In genomic region chr17:65050438-65050837, GRCh38 we compare ENCODE assay signal across 21 cellular contexts. TPM values are rescaled to one million over a fixed set of nuclear protein-coding genes. Genes with fewer than 3 reads are reported as not detected.
DNase-seq lines count a peak whose midpoint lies in the region; ATAC-seq and TF ChIP-seq lines count a peak whose summit lies in the region.
"Had no signal": no experiment of that assay in that cellular context is flagged by ENCODE, and none has a peak within 500 bp of the region (broad histone marks: within the 10 kb centered on the region; RNA-seq: fewer than 3 reads in every experiment).

No MANE protein-coding gene starts in this region.

- CTCF ChIA-PET in CD4-positive, alpha-beta memory T cell (lab: Charles Lee; ENCODE audit: partially characterized antibody) = interaction anchor here (1.0 to 1.6 kb wide), 3 partner anchors 10 to 86 kb away, joined by 3 to 5 read pairs (median 3); partner anchors contain the start of gene RGS9

- POLR2A ChIA-PET in CD4-positive, alpha-beta memory T cell (lab: Charles Lee; ENCODE audit: partially characterized antibody) = interaction anchor here (0.6 to 2.7 kb wide), 4 partner anchors 14 to 213 kb away, joined by 3 to 11 read pairs (median 4); no protein-coding TSS in a partner anchor

- no peaks in the 10 kb centered on the region for H3K27me3 ChIP-seq in CD4-positive, alpha-beta memory T cell (ENCODE audit: insufficient read depth, low read length)
- H3K27me3 ChIP-seq: cardiac muscle cell had no signal

- DNase-seq in CD4-positive, alpha-beta memory T cell = no peak
- no peak for DNase-seq in central memory CD8-positive, alpha-beta T cell (ENCODE audit: low spot score in 2 of 2)
- no peak for DNase-seq in stimulated activated effector memory CD8-positive, alpha-beta T cell treated with anti-CD3 and anti-CD28 coated beads, Interleukin-12 subunit alpha, Interleukin-12 subunit beta, amount 100 ng/mL, for 72 hours (ENCODE audit: low spot score in 2 of 2)
- DNase-seq in NCI-H748 (lab: John Stamatoyannopoulos, UW; ENCODE audit: unreplicated experiment) (no peak), GM13977 (ENCODE audit: low spot score) (no peak)
- DNase-seq: activated CD4-positive, CD25-positive, alpha-beta regulatory T cell; AML-193; DMS 273 treated with DMSO at 0.1 percent for 48 hours; GF-D8; H9; NCI-H146; NCI-H774; T-helper 9 cell had no signal

- no peak for ATAC-seq in central memory CD8-positive, alpha-beta T cell (replicated peaks; ENCODE audit: extremely low read depth, poor library complexity, severe bottlenecking)
- ATAC-seq in stimulated activated effector memory CD8-positive, alpha-beta T cell treated with anti-CD3 and anti-CD28 coated beads, Interleukin-12 subunit alpha, Interleukin-12 subunit beta, amount 100 ng/mL, for 72 hours = no peak
- no peak for ATAC-seq in GM18868 (IDR thresholded peaks at IDR 0.05; ENCODE audit: unreplicated experiment)
- ATAC-seq: left lobe of liver, Panc1 had no signal

- TF ChIP-seq CTCF in GM13977 (IDR thresholded peaks at IDR 0.05; ENCODE audit: extremely low read depth, insufficient read depth, missing control alignments) = no peak

- in situ Hi-C loops in GM13977 (cut with MboI; ENCODE audit: low pct_unique_long_range_greater_than_20kb, low sequenced_read_pairs, unreplicated experiment) = no loop called here

- no peak overlapping the region for H3K27ac ChIP-seq in CD4-positive, alpha-beta memory T cell (ENCODE audit: low read depth, low read length)
- H3K27ac ChIP-seq: cardiac muscle cell had no signal

- peaks cover 0 to 2% (median 0%) of the 10 kb centered on the region in 8 donors for H3K9me3 Mint-ChIP-seq in CD4-positive, alpha-beta memory T cell
- no peaks in the 10 kb centered on the region for H3K9me3 Mint-ChIP-seq in IgD-negative memory B cell
- H3K9me3 Mint-ChIP-seq in central memory CD8-positive, alpha-beta T cell = no peaks in the 10 kb centered on the region
- no peaks in the 10 kb centered on the region for H3K9me3 Mint-ChIP-seq in stimulated activated effector memory CD8-positive, alpha-beta T cell treated with anti-CD3 and anti-CD28 coated beads, Interleukin-12 subunit alpha, Interleukin-12 subunit beta, amount 100 ng/mL, for 72 hours
- H3K9me3 Mint-ChIP-seq: activated T-helper 2 cell treated with anti-CD3 and anti-CD28 coated beads, Interferon-gamma antibody, Interleukin-2, Interleukin-4, amounts not matched to agents 10 μg/mL and 5 μg/mL and 100 μg/mL, durations not matched to agents 14 hours and 24 hours and 36 hours; H9; mesothelial cell of epicardium; neural crest cell had no signal

- no peaks in the 10 kb centered on the region for H3K9me3 ChIP-seq in CD4-positive, alpha-beta memory T cell (ENCODE audit: control insufficient read depth in 1 of 2, low read length in 2 of 2)

- peaks cover 89% of the 10 kb centered on the region for H3K4me1 ChIP-seq in CD4-positive, alpha-beta memory T cell (ENCODE audit: insufficient read depth, low read length)

- peak overlapping the region in 4 of 7 donors; percentile 52 to 98 (median 67) for H3K27ac Mint-ChIP-seq in CD4-positive, alpha-beta memory T cell
- H3K27ac Mint-ChIP-seq in IgD-negative memory B cell = peak overlapping the region; percentile 11 to 49 (median 20)
- H3K27ac Mint-ChIP-seq in central memory CD8-positive, alpha-beta T cell (ENCODE audit: low read depth) = no peak overlapping the region
- H3K27ac Mint-ChIP-seq in stimulated activated effector memory CD8-positive, alpha-beta T cell treated with anti-CD3 and anti-CD28 coated beads, Interleukin-12 subunit alpha, Interleukin-12 subunit beta, amount 100 ng/mL, for 72 hours = peak overlapping the region; percentile 36
- H3K27ac Mint-ChIP-seq: activated T-helper 2 cell treated with anti-CD3 and anti-CD28 coated beads, Interferon-gamma antibody, Interleukin-2, Interleukin-4, amounts not matched to agents 10 μg/mL and 5 μg/mL and 100 μg/mL, durations not matched to agents 14 hours and 24 hours and 36 hours; mesothelial cell of epicardium had no signal

- peaks cover 41 to 79% of the 10 kb centered on the region in 2 donors for H3K36me3 Mint-ChIP-seq in CD4-positive, alpha-beta memory T cell
- H3K36me3 Mint-ChIP-seq in IgD-negative memory B cell = peaks cover 5% of the 10 kb centered on the region
- peaks cover 62% of the 10 kb centered on the region for H3K36me3 Mint-ChIP-seq in central memory CD8-positive, alpha-beta T cell (ENCODE audit: insufficient read depth)
- H3K36me3 Mint-ChIP-seq in stimulated activated effector memory CD8-positive, alpha-beta T cell treated with anti-CD3 and anti-CD28 coated beads, Interleukin-12 subunit alpha, Interleukin-12 subunit beta, amount 100 ng/mL, for 72 hours = peaks cover 98% of the 10 kb centered on the region

- H3K36me3 ChIP-seq in CD4-positive, alpha-beta memory T cell (ENCODE audit: insufficient read depth, low read length) = peaks cover 23% of the 10 kb centered on the region

- intact Hi-C loops in CD4-positive, alpha-beta memory T cell (cut with micrococcal nuclease) = no loop called here

- no peaks in the 10 kb centered on the region for H3K27me3 Mint-ChIP-seq in CD4-positive, alpha-beta memory T cell
- no peaks in the 10 kb centered on the region for H3K27me3 Mint-ChIP-seq in IgD-negative memory B cell
- no peaks in the 10 kb centered on the region for H3K27me3 Mint-ChIP-seq in central memory CD8-positive, alpha-beta T cell

- H3K4me3 ChIP-seq in CD4-positive, alpha-beta memory T cell (ENCODE audit: low read length in 2 of 2) = no peak overlapping the region
- H3K4me3 ChIP-seq: cardiac muscle cell had no signal

- peak overlapping the region in 4 of 8 donors; percentile 7 to 76 (median 53) for H3K4me3 Mint-ChIP-seq in CD4-positive, alpha-beta memory T cell
- peak overlapping the region in 2 of 4 donors; percentile 52 to 77 for H3K4me3 Mint-ChIP-seq in IgD-negative memory B cell
- H3K4me3 Mint-ChIP-seq in central memory CD8-positive, alpha-beta T cell = peak overlapping the region; percentile 27
- no peak overlapping the region for H3K4me3 Mint-ChIP-seq in stimulated activated effector memory CD8-positive, alpha-beta T cell treated with anti-CD3 and anti-CD28 coated beads, Interleukin-12 subunit alpha, Interleukin-12 subunit beta, amount 100 ng/mL, for 72 hours
- H3K4me3 Mint-ChIP-seq: H9, mesothelial cell of epicardium, neural crest cell had no signal

- H3K4me1 Mint-ChIP-seq in CD4-positive, alpha-beta memory T cell = peaks cover 61 to 96% (median 81%) of the 10 kb centered on the region in 4 donors
- peaks cover 59 to 67% (median 65%) of the 10 kb centered on the region in 3 donors for H3K4me1 Mint-ChIP-seq in IgD-negative memory B cell
- peaks cover 82% of the 10 kb centered on the region for H3K4me1 Mint-ChIP-seq in central memory CD8-positive, alpha-beta T cell
- H3K4me1 Mint-ChIP-seq in stimulated activated effector memory CD8-positive, alpha-beta T cell treated with anti-CD3 and anti-CD28 coated beads, Interleukin-12 subunit alpha, Interleukin-12 subunit beta, amount 100 ng/mL, for 72 hours = peaks cover 52% of the 10 kb centered on the region

RNA-seq across cellular contexts. Expression of gene GNA13, which starts 6.1 kb away (rescaled TPM):
- 100 to 1,000 TPM; 102 to 107 TPM for total RNA-seq in CD4-positive, alpha-beta memory T cell
- 10 to 100 TPM; 47.9 to 54.8 TPM for polyA plus RNA-seq in CD4-positive, alpha-beta memory T cell
- polyA plus RNA-seq in IgD-negative memory B cell = 37.3 TPM
